29 cellular contexts compared by ENCODE assay signal in the genomic region with DNA sequence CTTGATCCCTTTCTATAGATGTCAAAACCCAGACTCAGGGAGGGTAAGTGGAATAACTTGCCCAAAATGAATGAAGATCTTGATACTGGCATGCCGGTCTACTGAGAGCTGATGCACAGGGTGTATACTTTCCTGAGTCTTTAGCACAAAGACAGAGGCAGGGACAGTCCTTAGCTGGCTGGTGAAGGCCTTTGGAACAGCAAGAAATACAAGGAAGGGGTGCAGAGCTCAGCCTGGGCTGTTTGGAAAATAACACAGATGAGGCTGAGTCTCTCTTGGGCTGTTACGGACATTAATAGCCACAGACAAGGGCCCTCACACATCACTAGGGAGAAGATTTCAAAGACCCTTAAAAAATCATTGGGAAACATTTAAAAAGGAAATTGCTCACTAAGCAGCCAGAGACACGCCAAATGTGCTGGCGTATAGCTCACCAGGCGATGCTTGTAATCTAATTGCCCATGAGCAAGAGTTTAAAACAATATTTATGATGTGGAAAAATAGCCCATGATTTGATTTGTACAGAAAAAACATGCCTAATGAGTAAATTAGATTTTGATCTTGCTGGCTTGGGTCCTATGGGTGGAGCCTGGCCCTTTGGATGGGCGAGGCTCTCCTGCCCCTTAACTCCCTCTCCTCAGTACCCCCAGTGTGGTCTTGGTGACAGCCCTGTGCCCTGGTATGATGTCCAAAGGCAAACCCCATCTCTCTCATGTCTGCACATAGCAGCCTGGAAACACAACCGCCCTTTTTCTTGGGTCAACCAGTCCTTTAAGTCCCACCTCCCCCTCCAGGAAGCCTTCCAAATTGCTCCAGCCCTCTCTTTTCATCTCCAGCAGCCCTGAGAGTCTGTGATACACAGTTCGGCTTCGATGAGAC.
"Had no signal": no experiment of that assay in that cellular context is flagged by ENCODE, and none has a peak within 500 bp of the region (broad histone marks: within the 10 kb centered on the region; RNA-seq: fewer than 3 reads in every experiment).

No MANE protein-coding gene starts in this region.

- H3K27ac Mint-ChIP-seq: activated CD8-positive, alpha-beta T cell treated with anti-CD3 and anti-CD28 coated beads, Interleukin-2, amount 10 ng/mL, durations not matched to agents 7 days and 5 days; activated naive CD4-positive, alpha-beta T cell treated with anti-CD3 and anti-CD28 coated beads, Interleukin-2, amount 50 U/mL, for 72 hours; activated naive CD8-positive, alpha-beta T cell treated with anti-CD3 and anti-CD28 coated beads, Interleukin-2, amount 50 U/mL, for 24 hours; T-helper 17 cell; WTC11 had no signal

- H3K9me3 ChIP-seq: ascending aorta, body of pancreas had no signal

- H3K36me3 Mint-ChIP-seq: activated naive CD4-positive, alpha-beta T cell treated with anti-CD3 and anti-CD28 coated beads, Interleukin-2, amount 50 U/mL, for 72 hours; WTC11 had no signal

- H3K36me3 ChIP-seq: ascending aorta had no signal

- H3K27me3 ChIP-seq: ascending aorta, body of pancreas had no signal

- H3K27ac ChIP-seq: ascending aorta, body of pancreas had no signal

- H3K4me1 ChIP-seq: ascending aorta had no signal

- H3K4me3 ChIP-seq: ascending aorta, body of pancreas had no signal

- DNase-seq: activated CD4-positive, alpha-beta T cell treated with anti-CD3 and anti-CD28 coated beads for 48 hours; activated CD4-positive, alpha-beta T cell treated with anti-CD3 and anti-CD28 coated beads, Interleukin-2, amount 50 U/mL, for 4 hours; activated CD4-positive, CD25-positive, alpha-beta regulatory T cell treated with anti-CD3 and anti-CD28 coated beads, Interleukin-2, amount 50 U/mL, for 72 hours; activated CD8-positive, alpha-beta T cell treated with anti-CD3 and anti-CD28 coated beads, Interleukin-2, amount 10 ng/mL, durations not matched to agents 7 days and 5 days; activated effector memory CD4-positive, alpha-beta T cell treated with anti-CD3 and anti-CD28 coated beads, Interleukin-2, amount 50 U/mL, for 16 hours; activated naive CD4-positive, alpha-beta T cell treated with Interleukin-2 at 50 U/mL for 16 hours; activated naive CD8-positive, alpha-beta T cell treated with anti-CD3 and anti-CD28 coated beads, Interleukin-2, amount 50 U/mL, for 24 hours; activated T-cell treated with anti-CD3 and anti-CD28 coated beads, Interleukin-2, amount 50 U/mL, for 4 hours; amniotic stem cell; KBM-7; NCI-H1048; NCI-H146; NCI-H187 treated with DMSO at 0.1 percent for 48 hours; NCI-H2171; NCI-H2227 treated with DMSO at 0.1 percent for 48 hours; NCI-H446 treated with DMSO at 0.1 percent for 48 hours; NCI-H526; NCI-H774; NK-92 treated with Interleukin-12 subunit alpha and Interleukin-12 subunit beta, amount 100 ng/mL, for 24 hours; OCI-M1; RPMI8226; T-helper 17 cell; T-helper 9 cell had no signal

- H3K4me1 Mint-ChIP-seq: activated naive CD8-positive, alpha-beta T cell treated with anti-CD3 and anti-CD28 coated beads, Interleukin-2, amount 50 U/mL, for 24 hours; T-helper 17 cell had no signal

- H3K4me3 Mint-ChIP-seq: activated CD8-positive, alpha-beta T cell treated with anti-CD3 and anti-CD28 coated beads, Interleukin-2, amount 10 ng/mL, durations not matched to agents 7 days and 5 days; activated naive CD8-positive, alpha-beta T cell treated with anti-CD3 and anti-CD28 coated beads, Interleukin-2, amount 50 U/mL, for 24 hours; activated T-cell treated with anti-CD3 and anti-CD28 coated beads, Interleukin-2, amount 50 U/mL, for 4 hours; T-helper 17 cell; WTC11 had no signal

- ATAC-seq: activated CD8-positive, alpha-beta T cell treated with anti-CD3 and anti-CD28 coated beads, Interleukin-2, amount 10 ng/mL, durations not matched to agents 7 days and 5 days; activated naive CD4-positive, alpha-beta T cell treated with anti-CD3 and anti-CD28 coated beads, Interleukin-2, amount 50 U/mL, for 72 hours; activated naive CD8-positive, alpha-beta T cell treated with anti-CD3 and anti-CD28 coated beads, Interleukin-2, amount 50 U/mL, for 24 hours; activated T-cell treated with anti-CD3 and anti-CD28 coated beads, Interleukin-2, amount 50 U/mL, for 4 hours; body of pancreas; Panc1; Right ventricle myocardium inferior; T-helper 17 cell; WTC11 had no signal

- H3K9me3 Mint-ChIP-seq: activated naive CD4-positive, alpha-beta T cell treated with anti-CD3 and anti-CD28 coated beads, Interleukin-2, amount 50 U/mL, for 72 hours; activated naive CD8-positive, alpha-beta T cell treated with anti-CD3 and anti-CD28 coated beads, Interleukin-2, amount 50 U/mL, for 24 hours; activated T-cell treated with anti-CD3 and anti-CD28 coated beads, Interleukin-2, amount 50 U/mL, for 4 hours; WTC11 had no signal
